In genomic region chr6:79947191-79948173, GRCh38 we compare ENCODE assay signal across 8 cellular contexts. TPM values are rescaled to one million over a fixed set of nuclear protein-coding genes. Genes with fewer than 3 reads are reported as not detected.
DNase-seq lines count a peak whose midpoint lies in the region; ATAC-seq and TF ChIP-seq lines count a peak whose summit lies in the region.

Gene ELOVL4 (minus strand): TSS chr6:79947553. CDS start chr6:79947279, 274 bp downstream.

- ATAC-seq in HG03045 (IDR thresholded peaks at IDR 0.05; ENCODE audit: unreplicated experiment) = peak; percentile 59

- H3K4me1 ChIP-seq in mononuclear cell (ENCODE audit: insufficient read depth, low read length) = peaks cover 14% of the 10 kb centered on the region

- no peak for TF ChIP-seq CTCF in GM12865 (IDR thresholded peaks at IDR 0.05; ENCODE audit: insufficient read depth, low read depth, low read length, missing control alignments)

- no peaks in the 10 kb centered on the region for H3K9me3 ChIP-seq in mononuclear cell (ENCODE audit: low read depth, low read length)

- H3K4me3 ChIP-seq in GM12865 (ENCODE audit: low read depth, low read length) (peak within 1 kb of the TSS; percentile 54), mononuclear cell (ENCODE audit: low read length) (peak within 1 kb of the TSS; percentile 34)

- peaks cover 70% of the 10 kb centered on the region for H3K27me3 ChIP-seq in mononuclear cell (ENCODE audit: insufficient read depth, low read length)

- peak; percentile 37 for DNase-seq in GM12865 (ENCODE audit: low read depth)
- peak; percentile 62 for DNase-seq in NCI-H460 (ENCODE audit: extremely low read depth, low read depth)
- peak; percentile 81 for DNase-seq in activated CD8-positive, alpha-beta memory T cell treated with anti-CD3 and anti-CD28 coated beads, Interleukin-2, amount 50 U/mL, for 48 hours
- peak; percentile 46 for DNase-seq in epidermal melanocyte (ENCODE audit: insufficient read length, low spot score)
- DNase-seq in stimulated activated CD8-positive, alpha-beta memory T cell treated with anti-CD3 and anti-CD28 coated beads, Interleukin-4, amount 100 ng/mL, for 24 hours (ENCODE audit: low read depth) = peak; percentile 62
- no peak for DNase-seq in NAMALWA (ENCODE audit: low spot score)

RNA-seq across cellular contexts. Expression of gene ELOVL4, which starts in this region (rescaled TPM):
- total RNA-seq in NCI-H460 (2014; rRNA removed; shearing (Covaris generic)) = 16.9 and 17.6 TPM in 2 replicates
- 4.8 and 9.6 TPM in 2 replicates for polyA plus RNA-seq in NCI-H460 (2014; cell fraction: nucleus; rRNA removed)
- 0.73 TPM for total RNA-seq in mononuclear cell

Comparison
In these comparisons a context has a peak if more than half of its experiments do, and no peak if none do; other contexts are left out.
1. RNA of gene ELOVL4 (total RNA-seq): 16.9 to 17.6 TPM in NCI-H460; 0.73 TPM in mononuclear cell (single experiment); every median in the first group is over 10 times any median in the second.